In genomic region chr4:39533541-39533940, GRCh38 we compare ENCODE assay signal across 39 cellular contexts.
"Had no signal": no experiment of that assay in that cellular context is flagged by ENCODE, and none has a peak within 500 bp of the region (broad histone marks: within the 10 kb centered on the region; RNA-seq: fewer than 3 reads in every experiment).

No MANE protein-coding gene starts in this region.

- FAIRE-seq: astrocyte, bronchial epithelial cell had no signal

- H3K9me3 ChIP-seq: adrenal gland, ascending aorta, body of pancreas, breast epithelium had no signal

- H3K27me3 ChIP-seq: adrenal gland, ascending aorta, body of pancreas, brain microvascular endothelial cell, breast epithelium, cardiac muscle cell had no signal

- H3K4me3 Mint-ChIP-seq: activated naive CD4-positive, alpha-beta T cell treated with anti-CD3 and anti-CD28 coated beads for 36 hours; activated naive CD4-positive, alpha-beta T cell treated with anti-CD3 and anti-CD28 coated beads, Interleukin-2, amount 10 ng/mL, durations not matched to agents 7 days and 5 days; activated naive CD4-positive, alpha-beta T cell treated with anti-CD3 and anti-CD28 coated beads, Interleukin-2, amount 50 U/mL, for 24 hours; activated naive CD8-positive, alpha-beta T cell; activated naive CD8-positive, alpha-beta T cell treated with anti-CD3 and anti-CD28 coated beads for 36 hours; activated naive CD8-positive, alpha-beta T cell treated with anti-CD3 and anti-CD28 coated beads, Interleukin-2, amount 10 ng/mL, durations not matched to agents 7 days and 5 days; activated naive CD8-positive, alpha-beta T cell treated with anti-CD3 and anti-CD28 coated beads, Interleukin-2, amount 50 U/mL, for 24 hours; activated T-cell treated with anti-CD3 and anti-CD28 coated beads, Interleukin-2, amount 50 U/mL, for 24 hours; activated T-cell treated with anti-CD3 and anti-CD28 coated beads, Interleukin-2, amount 50 U/mL, for 4 hours; activated T-cell treated with anti-CD3 and anti-CD28 coated beads, Interleukin-2, amount 50 U/mL, for 72 hours; activated T-helper 1 cell treated with anti-CD3 and anti-CD28 coated beads, Interleukin-12 subunit alpha, Interleukin-12 subunit beta, Interleukin-2, Interleukin-4 antibody, amounts not matched to agents 30 ng/mL and 10 ng/mL and 1 ng/mL, durations not matched to agents 14 hours and 24 hours and 36 hours; activated T-helper 17 cell treated with anti-CD3 and anti-CD28 coated beads, Interleukin-2, amount 50 U/mL, for 72 hours; brain; central memory CD8-positive, alpha-beta T cell had no signal

- H3K27me3 Mint-ChIP-seq: activated naive CD4-positive, alpha-beta T cell treated with anti-CD3 and anti-CD28 coated beads, Interleukin-2, amount 50 U/mL, for 24 hours; activated naive CD8-positive, alpha-beta T cell; activated naive CD8-positive, alpha-beta T cell treated with anti-CD3 and anti-CD28 coated beads for 36 hours; activated naive CD8-positive, alpha-beta T cell treated with anti-CD3 and anti-CD28 coated beads, Interleukin-2, amount 10 ng/mL, durations not matched to agents 7 days and 5 days; activated naive CD8-positive, alpha-beta T cell treated with anti-CD3 and anti-CD28 coated beads, Interleukin-2, amount 50 U/mL, for 24 hours; activated T-cell treated with anti-CD3 and anti-CD28 coated beads, Interleukin-2, amount 50 U/mL, for 24 hours; activated T-helper 17 cell treated with anti-CD3 and anti-CD28 coated beads, Interleukin-2, amount 50 U/mL, for 72 hours; brain; central memory CD8-positive, alpha-beta T cell had no signal

- H3K27ac Mint-ChIP-seq: activated naive CD4-positive, alpha-beta T cell treated with anti-CD3 and anti-CD28 coated beads for 36 hours; activated naive CD4-positive, alpha-beta T cell treated with anti-CD3 and anti-CD28 coated beads, Interleukin-2, amount 10 ng/mL, durations not matched to agents 7 days and 5 days; activated naive CD4-positive, alpha-beta T cell treated with anti-CD3 and anti-CD28 coated beads, Interleukin-2, amount 50 U/mL, for 24 hours; activated naive CD4-positive, alpha-beta T cell treated with anti-CD3 and anti-CD28 coated beads, Interleukin-2, amount 50 U/mL, for 72 hours; activated naive CD8-positive, alpha-beta T cell; activated naive CD8-positive, alpha-beta T cell treated with anti-CD3 and anti-CD28 coated beads for 36 hours; activated naive CD8-positive, alpha-beta T cell treated with anti-CD3 and anti-CD28 coated beads, Interleukin-2, amount 10 ng/mL, durations not matched to agents 7 days and 5 days; activated naive CD8-positive, alpha-beta T cell treated with anti-CD3 and anti-CD28 coated beads, Interleukin-2, amount 50 U/mL, for 24 hours; activated T-cell treated with anti-CD3 and anti-CD28 coated beads, Interleukin-2, amount 50 U/mL, for 24 hours; activated T-cell treated with anti-CD3 and anti-CD28 coated beads, Interleukin-2, amount 50 U/mL, for 72 hours; activated T-helper 1 cell treated with anti-CD3 and anti-CD28 coated beads, Interleukin-12 subunit alpha, Interleukin-12 subunit beta, Interleukin-2, Interleukin-4 antibody, amounts not matched to agents 30 ng/mL and 10 ng/mL and 1 ng/mL, durations not matched to agents 14 hours and 24 hours and 36 hours; activated T-helper 17 cell treated with anti-CD3 and anti-CD28 coated beads, Interleukin-2, amount 50 U/mL, for 72 hours; activated T-helper 2 cell treated with anti-CD3 and anti-CD28 coated beads, Interferon-gamma antibody, Interleukin-2, Interleukin-4, amounts not matched to agents 10 μg/mL and 5 μg/mL and 100 μg/mL, durations not matched to agents 14 hours and 24 hours and 36 hours; brain had no signal

- H3K4me1 Mint-ChIP-seq: activated naive CD4-positive, alpha-beta T cell treated with anti-CD3 and anti-CD28 coated beads, Interleukin-2, amount 50 U/mL, for 24 hours; activated naive CD8-positive, alpha-beta T cell treated with anti-CD3 and anti-CD28 coated beads for 36 hours; activated naive CD8-positive, alpha-beta T cell treated with anti-CD3 and anti-CD28 coated beads, Interleukin-2, amount 50 U/mL, for 24 hours; activated T-helper 17 cell treated with anti-CD3 and anti-CD28 coated beads, Interleukin-2, amount 50 U/mL, for 72 hours had no signal

- DNase-seq: activated effector memory CD4-positive, alpha-beta T cell treated with anti-CD3 and anti-CD28 coated beads, Interleukin-2, amount 50 U/mL, for 16 hours; activated effector memory CD4-positive, alpha-beta T cell treated with Interleukin-2 at 50 U/mL for 16 hours; activated gamma-delta T cell; activated gamma-delta T cell treated with Interleukin-2 at 50 U/mL for 16 hours; activated naive CD4-positive, alpha-beta T cell; activated naive CD4-positive, alpha-beta T cell treated with anti-CD3 and anti-CD28 coated beads for 36 hours; activated naive CD4-positive, alpha-beta T cell treated with anti-CD3 and anti-CD28 coated beads, Interleukin-2, amount 10 ng/mL, durations not matched to agents 7 days and 5 days; activated naive CD4-positive, alpha-beta T cell treated with anti-CD3 and anti-CD28 coated beads, Interleukin-2, amount 50 U/mL, for 16 hours; activated naive CD4-positive, alpha-beta T cell treated with Interleukin-2 at 50 U/mL for 16 hours; activated naive CD8-positive, alpha-beta T cell treated with anti-CD3 and anti-CD28 coated beads for 36 hours; activated naive CD8-positive, alpha-beta T cell treated with anti-CD3 and anti-CD28 coated beads, Interleukin-2, amount 10 ng/mL, durations not matched to agents 7 days and 5 days; activated naive CD8-positive, alpha-beta T cell treated with anti-CD3 and anti-CD28 coated beads, Interleukin-2, amount 50 U/mL, for 24 hours; activated T-cell treated with anti-CD3 and anti-CD28 coated beads, Interleukin-2, amount 50 U/mL, for 24 hours; activated T-cell treated with anti-CD3 and anti-CD28 coated beads, Interleukin-2, amount 50 U/mL, for 4 hours; activated T-cell treated with anti-CD3 and anti-CD28 coated beads, Interleukin-2, amount 50 U/mL, for 48 hours; activated T-cell treated with anti-CD3 and anti-CD28 coated beads, Interleukin-2, amount 50 U/mL, for 72 hours; adrenal gland; amniotic stem cell; amygdala; anterior cingulate cortex; aorta; body of pancreas; brain microvascular endothelial cell; caudate nucleus; central memory CD4-positive, alpha-beta T cell; cerebellar nuclear complex had no signal

- H3K4me1 ChIP-seq: breast epithelium had no signal

- H3K4me3 ChIP-seq: adrenal gland, ascending aorta, body of pancreas, breast epithelium, cardiac muscle cell had no signal

- ATAC-seq: activated naive CD4-positive, alpha-beta T cell treated with anti-CD3 and anti-CD28 coated beads, Interleukin-2, amount 50 U/mL, for 72 hours; activated naive CD8-positive, alpha-beta T cell treated with anti-CD3 and anti-CD28 coated beads, Interleukin-2, amount 50 U/mL, for 24 hours; activated T-cell treated with anti-CD3 and anti-CD28 coated beads, Interleukin-2, amount 50 U/mL, for 4 hours; activated T-cell treated with anti-CD3 and anti-CD28 coated beads, Interleukin-2, amount 50 U/mL, for 72 hours; activated T-helper 17 cell treated with anti-CD3 and anti-CD28 coated beads, Interleukin-2, amount 50 U/mL, for 72 hours; body of pancreas had no signal

- H3K27ac ChIP-seq: adrenal gland, ascending aorta, body of pancreas, brain microvascular endothelial cell, breast epithelium, cardiac muscle cell had no signal

- H3K36me3 ChIP-seq: adrenal gland, brain microvascular endothelial cell, breast epithelium had no signal
